Comparison of ENCODE assay signal across 20 cellular contexts in the genomic region with DNA sequence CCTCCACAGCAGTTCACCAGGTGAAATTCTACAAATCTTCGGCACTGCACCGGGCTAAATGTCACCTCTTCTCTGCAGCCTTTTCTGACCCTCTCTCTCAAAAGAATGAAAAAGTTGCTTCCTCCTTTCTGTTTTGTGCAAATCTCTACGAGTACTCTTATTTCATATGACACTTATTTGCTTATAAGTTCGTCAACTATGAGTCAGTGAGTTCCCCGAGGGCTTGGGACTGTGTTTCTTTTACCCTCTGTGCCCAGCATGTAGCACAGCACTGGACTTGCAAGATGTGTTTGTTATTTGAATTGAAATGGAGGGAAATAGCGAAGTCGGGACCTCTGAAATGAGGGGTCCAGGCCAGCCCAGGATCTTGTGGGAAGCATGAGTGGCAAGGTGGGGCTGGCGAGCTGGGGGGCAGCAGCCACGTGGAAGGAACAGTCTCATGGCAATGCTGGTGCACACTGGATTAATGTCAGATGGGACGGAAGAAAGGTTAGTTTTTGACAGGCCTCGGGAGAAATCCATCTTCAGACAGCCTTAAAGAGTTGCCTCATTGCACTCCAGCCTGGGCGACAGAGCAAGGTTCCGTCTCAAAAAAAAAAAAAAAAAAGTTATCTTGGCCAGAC. TPM values are rescaled to one million over a fixed set of nuclear protein-coding genes. Genes with fewer than 3 reads are reported as not detected.
DNase-seq lines count a peak whose midpoint lies in the region; TF ChIP-seq lines count a peak whose summit lies in the region.
"Had no signal": no experiment of that assay in that cellular context is flagged by ENCODE, and none has a peak within 500 bp of the region (broad histone marks: within the 10 kb centered on the region; RNA-seq: fewer than 3 reads in every experiment).

No MANE protein-coding gene starts in this region.

- TF ChIP-seq POLR2A in spleen (IDR thresholded peaks at IDR 0.05): no peak

- peak overlapping the region; percentile 8 for H3K4me3 Mint-ChIP-seq in HFFc6
- H3K4me3 Mint-ChIP-seq: activated CD4-positive, alpha-beta T cell treated with anti-CD3 and anti-CD28 coated beads, Interleukin-2, amount 10 ng/mL, durations not matched to agents 7 days and 5 days; activated naive CD8-positive, alpha-beta T cell treated with anti-CD3 and anti-CD28 coated beads, Interleukin-2, amount 10 ng/mL, durations not matched to agents 7 days and 5 days; activated T-helper 17 cell treated with anti-CD3 and anti-CD28 coated beads, Interleukin-2, amount 50 U/mL, for 72 hours had no signal

- intact Hi-C loops in spleen (cut with DNase I; ENCODE audit: low total_unique reads): no loop called here

- H3K36me3 Mint-ChIP-seq in HFFc6 (ENCODE audit: low read depth): no peaks in the 10 kb centered on the region; the same call in 1 of the 2 replicates
- H3K36me3 Mint-ChIP-seq: activated naive CD8-positive, alpha-beta T cell treated with anti-CD3 and anti-CD28 coated beads, Interleukin-2, amount 10 ng/mL, durations not matched to agents 7 days and 5 days had no signal

- no peak for TF ChIP-seq CTCF in HFFc6 (IDR thresholded peaks at IDR 0.05)
- no peak for TF ChIP-seq CTCF in spleen (IDR thresholded peaks at IDR 0.05 in 8 of 11, conservative IDR thresholded peaks at IDR 0.05 in 3 of 11)

- H3K27me3 Mint-ChIP-seq in HFFc6 (ENCODE audit: insufficient read depth): peaks cover 5% of the 10 kb centered on the region
- H3K27me3 Mint-ChIP-seq: activated CD4-positive, alpha-beta T cell treated with anti-CD3 and anti-CD28 coated beads, Interleukin-2, amount 10 ng/mL, durations not matched to agents 7 days and 5 days; activated naive CD8-positive, alpha-beta T cell treated with anti-CD3 and anti-CD28 coated beads, Interleukin-2, amount 10 ng/mL, durations not matched to agents 7 days and 5 days; activated T-helper 17 cell treated with anti-CD3 and anti-CD28 coated beads, Interleukin-2, amount 50 U/mL, for 72 hours had no signal

- peak overlapping the region; percentile 1 for H3K27ac Mint-ChIP-seq in HFFc6
- H3K27ac Mint-ChIP-seq: activated CD4-positive, alpha-beta T cell treated with anti-CD3 and anti-CD28 coated beads, Interleukin-2, amount 10 ng/mL, durations not matched to agents 7 days and 5 days; activated naive CD8-positive, alpha-beta T cell treated with anti-CD3 and anti-CD28 coated beads, Interleukin-2, amount 10 ng/mL, durations not matched to agents 7 days and 5 days; activated T-helper 17 cell treated with anti-CD3 and anti-CD28 coated beads, Interleukin-2, amount 50 U/mL, for 72 hours had no signal

- DNase-seq in HFFc6: no peak
- DNase-seq in RPMI7951 (ENCODE audit: low read depth): peak; percentile 52
- DNase-seq in spleen: peak; percentile 50
- no peak for DNase-seq in effector CD8-positive, alpha-beta T cell (lab: John Stamatoyannopoulos, UW)
- no peak for DNase-seq in NCI-H446 (lab: John Stamatoyannopoulos, UW)
- no peak for DNase-seq in foreskin melanocyte
- DNase-seq: activated CD4-positive, alpha-beta T cell treated with anti-CD3 and anti-CD28 coated beads, Interleukin-2, amount 10 ng/mL, durations not matched to agents 7 days and 5 days; activated naive CD8-positive, alpha-beta T cell treated with anti-CD3 and anti-CD28 coated beads, Interleukin-2, amount 10 ng/mL, durations not matched to agents 7 days and 5 days; foreskin keratinocyte; NCI-H1092 treated with DMSO at 0.1 percent for 48 hours; NCI-H2081; NCI-H524; right lobe of liver; SHP77 had no signal

- H3K27me3 ChIP-seq in esophagus (ENCODE audit: control insufficient read depth in 1 of 2, insufficient read depth in 2 of 2, low read length in 2 of 2) (no peaks in the 10 kb centered on the region), spleen (replicated peaks in 1 of 7) (no peaks in the 10 kb centered on the region)
- H3K27me3 ChIP-seq: body of pancreas, foreskin keratinocyte, pancreas, right lobe of liver had no signal

- no peaks in the 10 kb centered on the region for H3K9me3 ChIP-seq in esophagus (ENCODE audit: control insufficient read depth in 2 of 2, insufficient read depth in 1 of 2, low read depth in 1 of 2, low read length in 1 of 2)
- no peaks in the 10 kb centered on the region for H3K9me3 ChIP-seq in spleen
- H3K9me3 ChIP-seq: body of pancreas, pancreas, right lobe of liver, thoracic aorta had no signal

- no peak overlapping the region for H3K4me3 ChIP-seq in esophagus (ENCODE audit: low read depth in 1 of 2, low read length in 2 of 2)
- no peak overlapping the region for H3K4me3 ChIP-seq in spleen
- H3K4me3 ChIP-seq: body of pancreas, coronary artery, pancreas, right lobe of liver, thoracic aorta had no signal

- peaks cover 35% of the 10 kb centered on the region for H3K4me1 Mint-ChIP-seq in HFFc6 (ENCODE audit: low read depth)

- H3K4me1 ChIP-seq in esophagus (ENCODE audit: control insufficient read depth in 2 of 2, insufficient read depth in 2 of 2, low read length in 1 of 2) (peaks cover 12 to 40% of the 10 kb centered on the region in 2 donors), spleen (peaks cover 5 to 32% (median 13%) of the 10 kb centered on the region in 6 donors)
- H3K4me1 ChIP-seq: right lobe of liver had no signal

- H3K36me3 ChIP-seq in esophagus (ENCODE audit: control insufficient read depth in 2 of 2, insufficient read depth in 2 of 2, low read length in 1 of 2): peaks cover 0 to 11% of the 10 kb centered on the region in 2 donors
- no peaks in the 10 kb centered on the region for H3K36me3 ChIP-seq in spleen
- H3K36me3 ChIP-seq: pancreas, right lobe of liver, thoracic aorta had no signal

- peak overlapping the region; percentile 80 to 85 for H3K27ac ChIP-seq in esophagus (ENCODE audit: low read depth in 2 of 2, low read length in 1 of 2)
- peak overlapping the region in 1 of 8 donors; percentile 50 for H3K27ac ChIP-seq in spleen
- H3K27ac ChIP-seq: body of pancreas, coronary artery, foreskin keratinocyte, pancreas, right lobe of liver, thoracic aorta had no signal

- 67 to 70% methylated on average over 13 of the region's 13 CpGs for WGBS in esophagus, 2 donors
- 79 to 89% (median 85%) methylated on average over 13 of the region's 13 CpGs for WGBS in spleen, 5 donors

- H3K9me3 Mint-ChIP-seq in HFFc6: no peaks in the 10 kb centered on the region
- H3K9me3 Mint-ChIP-seq: activated CD4-positive, alpha-beta T cell treated with anti-CD3 and anti-CD28 coated beads, Interleukin-2, amount 10 ng/mL, durations not matched to agents 7 days and 5 days; activated naive CD8-positive, alpha-beta T cell treated with anti-CD3 and anti-CD28 coated beads, Interleukin-2, amount 10 ng/mL, durations not matched to agents 7 days and 5 days; activated T-helper 17 cell treated with anti-CD3 and anti-CD28 coated beads, Interleukin-2, amount 50 U/mL, for 72 hours had no signal

RNA-seq across cellular contexts. Expression of gene SLC6A9, which starts 6.2 kb away (rescaled TPM):
- total RNA-seq in HFFc6 (2021; fragmentation: NEBNext Ultra II Directional; extraction: Animal tissue kit (Norgen Biotek cat#: 25700)): 10 to 100 TPM in 2 of 6 experiments, 1 to 10 TPM in 4; 8.3 to 11.0 (median 9.3) TPM
- 8.2 and 8.9 TPM in 2 replicates for total RNA-seq in RPMI7951 (2014; rRNA removed; shearing (Covaris generic))
- polyA plus RNA-seq in esophagus: 10 to 100 TPM; 13.8 to 22.8 TPM
- 1 to 10 TPM; 1.1 to 6.1 (median 3.0) TPM for total RNA-seq in spleen
- polyA plus RNA-seq in spleen: under 1 TPM; 0.26 to 0.86 (median 0.35) TPM

RNA-seq across cellular contexts. Expression of gene CCDC24, which starts 33.6 kb away (rescaled TPM):
- total RNA-seq in HFFc6 (2021; fragmentation: NEBNext Ultra II Directional; extraction: Animal tissue kit (Norgen Biotek cat#: 25700)): 1 to 10 TPM; 5.6 to 7.7 (median 6.5) TPM
- 5.5 and 5.9 TPM in 2 replicates for total RNA-seq in RPMI7951 (2014; rRNA removed; shearing (Covaris generic))
- polyA plus RNA-seq in esophagus: 1 to 10 TPM; 4.0 to 7.5 TPM
- total RNA-seq in spleen: 1 to 10 TPM; 3.3 to 7.0 (median 5.0) TPM
- polyA plus RNA-seq in spleen: 10 to 100 TPM in 2 of 3 donors, 1 to 10 TPM in 1; 7.5 to 25.9 (median 14.5) TPM

RNA-seq across cellular contexts. Expression of gene B4GALT2, which starts 46.0 kb away (rescaled TPM):
- 100 to 1,000 TPM in 2 of 6 experiments, 10 to 100 TPM in 4; 87.8 to 107 (median 98.8) TPM for total RNA-seq in HFFc6 (2021; fragmentation: NEBNext Ultra II Directional; extraction: Animal tissue kit (Norgen Biotek cat#: 25700))
- total RNA-seq in RPMI7951 (2014; rRNA removed; shearing (Covaris generic)): 69.8 and 78.1 TPM in 2 replicates
- 10 to 100 TPM; 22.7 to 30.6 TPM for polyA plus RNA-seq in esophagus
- 10 to 100 TPM; 11.4 to 23.3 (median 13.2) TPM for total RNA-seq in spleen
- 10 to 100 TPM in 1 of 3 donors, 1 to 10 TPM in 2; 7.0 to 13.7 (median 7.7) TPM for polyA plus RNA-seq in spleen

RNA-seq across cellular contexts. Expression of gene ATP6V0B, which starts 50.3 kb away (rescaled TPM):
- total RNA-seq in HFFc6 (2021; fragmentation: NEBNext Ultra II Directional; extraction: Animal tissue kit (Norgen Biotek cat#: 25700)): 100 to 1,000 TPM; 145 to 191 (median 155) TPM
- total RNA-seq in RPMI7951 (2014; rRNA removed; shearing (Covaris generic)): 221 and 293 TPM in 2 replicates
- polyA plus RNA-seq in esophagus (100 to 1,000 TPM in 1 of 2 donors, 10 to 100 TPM in 1; 66.1 to 124 TPM), spleen (100 to 1,000 TPM; 176 to 205 (median 177) TPM)
- total RNA-seq in spleen: 100 to 1,000 TPM; 124 to 219 (median 133) TPM

RNA-seq across cellular contexts. Expression of gene DPH2, which starts 55.2 kb away (rescaled TPM):
- 10 to 100 TPM; 19.1 to 22.7 (median 20.8) TPM for total RNA-seq in HFFc6 (2021; fragmentation: NEBNext Ultra II Directional; extraction: Animal tissue kit (Norgen Biotek cat#: 25700))
- total RNA-seq in RPMI7951 (2014; rRNA removed; shearing (Covaris generic)): 25.5 and 27.6 TPM in 2 replicates
- 10 to 100 TPM; 14.2 to 17.9 TPM for polyA plus RNA-seq in esophagus
- 10 to 100 TPM; 22.9 to 36.5 (median 26.1) TPM for total RNA-seq in spleen
- 10 to 100 TPM; 15.7 to 24.6 (median 17.6) TPM for polyA plus RNA-seq in spleen

Comparison
In these comparisons a context has a peak if more than half of its experiments do, and no peak if none do; other contexts are left out.
1. DNase-seq: peak in RPMI7951 (single experiment) and spleen (single experiment); none in HFFc6 (single experiment), effector CD8-positive, alpha-beta T cell (single experiment), NCI-H446 (0 of 2) and foreskin melanocyte (single experiment).